9 cellular contexts compared by ENCODE assay signal in the genomic region with DNA sequence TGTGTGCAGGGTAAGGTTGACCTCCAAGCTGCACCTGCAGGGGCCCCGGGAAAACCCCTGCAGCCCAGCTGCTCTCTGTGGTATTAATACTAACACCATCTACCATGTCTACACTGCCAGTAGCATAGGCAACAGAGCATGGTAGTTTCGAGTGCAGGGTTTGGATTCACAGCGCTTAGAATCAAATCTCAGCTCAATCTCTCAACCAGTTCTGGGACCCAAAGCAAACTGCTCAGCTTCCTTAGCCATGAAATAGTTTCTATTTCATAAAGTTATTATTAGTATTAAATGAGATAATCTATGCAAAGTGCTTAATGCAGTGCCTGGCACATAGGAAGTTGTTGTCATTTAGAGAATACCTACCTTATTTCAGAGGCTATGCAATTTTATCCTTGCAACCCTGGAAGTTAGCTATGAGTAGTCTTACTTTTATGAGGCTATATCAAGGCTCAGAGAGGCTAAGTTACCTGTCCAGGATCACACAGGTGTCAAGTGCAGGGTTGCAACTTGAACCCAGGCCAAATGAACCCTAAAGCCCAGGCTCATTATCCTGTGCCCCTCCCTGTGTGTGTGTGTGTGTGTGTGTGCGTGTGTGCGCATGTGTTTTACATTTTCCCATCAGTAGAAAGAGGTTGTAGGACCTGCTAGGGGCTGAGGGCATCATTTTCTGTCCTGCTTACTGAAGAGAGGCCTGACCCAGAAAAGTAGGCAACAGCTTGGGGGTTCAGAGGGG. TPM values are rescaled to one million over a fixed set of nuclear protein-coding genes. Genes with fewer than 3 reads are reported as not detected.
DNase-seq lines count a peak whose midpoint lies in the region; ATAC-seq, FAIRE-seq and TF ChIP-seq lines count a peak whose summit lies in the region.
"Had no signal": no experiment of that assay in that cellular context is flagged by ENCODE, and none has a peak within 500 bp of the region (broad histone marks: within the 10 kb centered on the region; RNA-seq: fewer than 3 reads in every experiment).

No MANE protein-coding gene starts in this region.

- no peaks in the 10 kb centered on the region for H3K36me3 Mint-ChIP-seq in brain

- TF ChIP-seq POLR2A in GM12891 (IDR thresholded peaks at IDR 0.05; ENCODE audit: low read depth, low read length) (no peak), adrenal gland (IDR thresholded peaks at IDR 0.05) (no peak)

- 78 to 92% (median 82%) methylated on average over 5 of the region's 5 CpGs for WGBS in adrenal gland, 4 donors

- H3K27me3 ChIP-seq in adrenal gland = no peaks in the 10 kb centered on the region

- ATAC-seq in GM19452 (IDR thresholded peaks at IDR 0.05; ENCODE audit: unreplicated experiment) (peak; percentile 85), HG03045 (IDR thresholded peaks at IDR 0.05; ENCODE audit: unreplicated experiment) (peak; percentile 87)

- peaks cover 16% of the 10 kb centered on the region for H3K27me3 Mint-ChIP-seq in brain

- H3K4me1 Mint-ChIP-seq in brain = peaks cover 40% of the 10 kb centered on the region

- TF ChIP-seq CTCF in brain (conservative IDR thresholded peaks at IDR 0.05) (no peak), adrenal gland (IDR thresholded peaks at IDR 0.05) (no peak)

- peak overlapping the region in 1 of 5 experiments; percentile 38 for H3K4me3 Mint-ChIP-seq in brain

- no peaks in the 10 kb centered on the region for H3K4me1 ChIP-seq in adrenal gland (replicated peaks in 1 of 2)

- DNase-seq in GM12891 (ENCODE audit: insufficient read length, low spot score) = peak; percentile 69
- DNase-seq in iPS-NIHi11 (ENCODE audit: low spot score) = no peak
- DNase-seq in activated effector memory CD4-positive, alpha-beta T cell treated with anti-CD3 and anti-CD28 coated beads, Interleukin-2, amount 50 U/mL, for 16 hours = no peak
- no peak for DNase-seq in NOMO-1 (lab: John Stamatoyannopoulos, UW; ENCODE audit: unreplicated experiment in 2 of 2)
- DNase-seq in adrenal gland = no peak

- peak overlapping the region; percentile 43 to 91 (median 85) for H3K27ac Mint-ChIP-seq in brain

- no peak overlapping the region for H3K4me3 ChIP-seq in adrenal gland

- FAIRE-seq in GM12891 (lab: Jason Lieb, UNC) = peak; percentile 88
- FAIRE-seq: endometrium had no signal

- peaks cover 0 to 7% (median 0%) of the 10 kb centered on the region in 5 experiments for H3K9me3 Mint-ChIP-seq in brain

- intact Hi-C loops in adrenal gland (cut with DNase I) = no loop called here

- H3K36me3 ChIP-seq in adrenal gland (replicated peaks in 1 of 2) = no peaks in the 10 kb centered on the region

- no peaks in the 10 kb centered on the region for H3K9me3 ChIP-seq in adrenal gland (replicated peaks in 1 of 3)

- no peak overlapping the region for H3K27ac ChIP-seq in adrenal gland

TF ChIP-seq in GM12891, 5 proteins besides CTCF, POLR2A, EP300 and RAD21:
- TF ChIP-seq TAF1 (IDR thresholded peaks at IDR 0.05; ENCODE audit: low read depth, low read length) = no peak
- TF ChIP-seq PAX5 (IDR thresholded peaks at IDR 0.05; ENCODE audit: insufficient read depth, low read length, severe bottlenecking) = peak; percentile 68
- TF ChIP-seq SPI1 (IDR thresholded peaks at IDR 0.05; ENCODE audit: low read depth, low read length) = no peak
- TF ChIP-seq POU2F2 (IDR thresholded peaks at IDR 0.05; ENCODE audit: low read depth, low read length) = no peak; the same call in 1 of the 2 replicates
- TF ChIP-seq POLR2AphosphoS5 (IDR thresholded peaks at IDR 0.05; ENCODE audit: low read depth, low read length) = no peak

RNA-seq across cellular contexts. Expression of gene MRPS18A, which starts 27.6 kb away (rescaled TPM):
- 59.5 TPM for polyA plus RNA-seq in GM12891 (2012; ENCODE audit: low read depth, missing spikeins)
- polyA plus RNA-seq in brain (ENCODE audit: insufficient read depth, low read depth, low replicate concordance) (89.2 TPM), adrenal gland (10 to 100 TPM; 24.8 to 75.1 (median 33.1) TPM)
- total RNA-seq in adrenal gland = 10 to 100 TPM; 47.8 to 64.8 (median 52.0) TPM

RNA-seq across cellular contexts. Expression of gene VEGFA, which starts 54.8 kb away (rescaled TPM):
- 29.7 TPM for polyA plus RNA-seq in GM12891 (2012; ENCODE audit: low read depth, missing spikeins)
- polyA plus RNA-seq in brain (ENCODE audit: insufficient read depth, low read depth, low replicate concordance) (99.2 TPM), adrenal gland (100 to 1,000 TPM in 2 of 3 donors, 10 to 100 TPM in 1; 89.5 to 146 (median 129) TPM)
- total RNA-seq in adrenal gland = 100 to 1,000 TPM in 3 of 8 donors, 10 to 100 TPM in 5; 31.5 to 343 (median 67.0) TPM
